1 cellular context compared by ENCODE assay signal in the genomic region with DNA sequence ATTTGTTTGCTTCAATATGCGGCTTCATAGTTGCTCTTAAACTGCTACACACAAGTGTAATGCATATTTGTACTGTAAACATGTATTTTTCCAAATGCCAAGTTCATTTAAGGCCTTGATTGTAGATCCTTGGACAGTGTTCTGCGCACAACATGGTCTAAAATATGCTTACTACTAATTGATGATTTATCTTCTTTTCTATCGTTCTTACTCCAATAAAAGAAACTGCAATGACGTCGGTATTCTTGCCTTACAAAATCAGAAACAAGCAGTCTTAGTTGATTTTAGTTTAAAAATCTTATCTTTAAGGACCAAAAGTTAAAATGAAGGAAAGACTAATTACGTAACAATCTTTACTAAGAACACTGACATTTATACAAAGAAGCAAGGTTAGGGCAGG.
TF ChIP-seq lines count a peak whose summit lies in the region.

No MANE protein-coding gene starts in this region.

TF ChIP-seq in GM23338, 12 proteins besides CTCF, POLR2A, EP300 and RAD21 (continued from another document):
- TF ChIP-seq, protein P1, sequence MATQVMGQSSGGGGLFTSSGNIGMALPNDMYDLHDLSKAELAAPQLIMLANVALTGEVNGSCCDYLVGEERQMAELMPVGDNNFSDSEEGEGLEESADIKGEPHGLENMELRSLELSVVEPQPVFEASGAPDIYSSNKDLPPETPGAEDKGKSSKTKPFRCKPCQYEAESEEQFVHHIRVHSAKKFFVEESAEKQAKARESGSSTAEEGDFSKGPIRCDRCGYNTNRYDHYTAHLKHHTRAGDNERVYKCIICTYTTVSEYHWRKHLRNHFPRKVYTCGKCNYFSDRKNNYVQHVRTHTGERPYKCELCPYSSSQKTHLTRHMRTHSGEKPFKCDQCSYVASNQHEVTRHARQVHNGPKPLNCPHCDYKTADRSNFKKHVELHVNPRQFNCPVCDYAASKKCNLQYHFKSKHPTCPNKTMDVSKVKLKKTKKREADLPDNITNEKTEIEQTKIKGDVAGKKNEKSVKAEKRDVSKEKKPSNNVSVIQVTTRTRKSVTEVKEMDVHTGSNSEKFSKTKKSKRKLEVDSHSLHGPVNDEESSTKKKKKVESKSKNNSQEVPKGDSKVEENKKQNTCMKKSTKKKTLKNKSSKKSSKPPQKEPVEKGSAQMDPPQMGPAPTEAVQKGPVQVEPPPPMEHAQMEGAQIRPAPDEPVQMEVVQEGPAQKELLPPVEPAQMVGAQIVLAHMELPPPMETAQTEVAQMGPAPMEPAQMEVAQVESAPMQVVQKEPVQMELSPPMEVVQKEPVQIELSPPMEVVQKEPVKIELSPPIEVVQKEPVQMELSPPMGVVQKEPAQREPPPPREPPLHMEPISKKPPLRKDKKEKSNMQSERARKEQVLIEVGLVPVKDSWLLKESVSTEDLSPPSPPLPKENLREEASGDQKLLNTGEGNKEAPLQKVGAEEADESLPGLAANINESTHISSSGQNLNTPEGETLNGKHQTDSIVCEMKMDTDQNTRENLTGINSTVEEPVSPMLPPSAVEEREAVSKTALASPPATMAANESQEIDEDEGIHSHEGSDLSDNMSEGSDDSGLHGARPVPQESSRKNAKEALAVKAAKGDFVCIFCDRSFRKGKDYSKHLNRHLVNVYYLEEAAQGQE (IDR thresholded peaks at IDR 0.05; ENCODE audit: unreplicated experiment) = no peak
